In the genomic region with DNA sequence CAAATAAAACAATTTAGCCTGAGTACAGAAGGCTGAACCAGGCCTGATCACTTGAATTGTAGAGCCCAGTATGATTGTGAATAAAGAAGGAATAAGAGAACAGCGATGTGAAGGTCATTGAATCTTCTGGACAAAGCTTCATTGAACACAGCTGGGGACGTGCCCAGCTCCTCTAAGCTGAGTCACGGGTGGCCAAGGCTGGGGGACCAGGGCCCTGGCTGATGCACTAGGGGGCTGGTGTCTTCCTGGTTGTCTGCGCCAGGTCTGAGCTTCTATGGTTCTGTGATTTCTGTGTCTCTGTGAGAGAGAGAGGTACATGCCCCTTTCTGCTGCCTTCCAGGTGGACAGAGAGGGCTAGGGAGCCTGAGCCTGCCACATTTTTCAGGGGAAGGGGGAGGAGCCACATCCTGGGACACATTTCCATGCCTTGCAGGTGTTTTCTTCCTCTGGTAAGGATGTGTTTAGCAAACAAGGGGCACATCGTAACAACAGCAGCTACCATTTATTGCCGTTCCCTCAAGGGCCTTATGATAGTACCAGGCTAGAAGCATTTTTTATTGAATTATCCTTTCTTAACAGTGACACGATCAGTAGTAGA, we compare ENCODE assay signal across 28 cellular contexts.
DNase-seq lines count a peak whose midpoint lies in the region; ATAC-seq and TF ChIP-seq lines count a peak whose summit lies in the region.
"Had no signal": no experiment of that assay in that cellular context is flagged by ENCODE, and none has a peak within 500 bp of the region (broad histone marks: within the 10 kb centered on the region; RNA-seq: fewer than 3 reads in every experiment).

No MANE protein-coding gene starts in this region.

- H4K91ac ChIP-seq in H9 (ENCODE audit: insufficient read length, low read depth, low read length) = no peak overlapping the region

- H4K5ac ChIP-seq in H9 (ENCODE audit: insufficient read length, low read depth, low read length) = no peak overlapping the region

- peaks cover 18 to 20% of the 10 kb centered on the region in 2 experiments for H3K4me1 Mint-ChIP-seq in H9
- no peaks in the 10 kb centered on the region for H3K4me1 Mint-ChIP-seq in chondrocyte (ENCODE audit: low read depth)
- no peaks in the 10 kb centered on the region for H3K4me1 Mint-ChIP-seq in CD8-positive, alpha-beta memory T cell
- H3K4me1 Mint-ChIP-seq: brain; memory B cell; naive B cell; stimulated activated memory B cell treated with anti-CD40 and anti-IgM and Interleukin-4, amounts not matched to agents 10 μg/mL and 1 μg/mL and 100 μg/mL, for 72 hours had no signal

- no peak overlapping the region for H3K14ac ChIP-seq in H9 (ENCODE audit: insufficient read depth, low read length)

- no peak overlapping the region for H3K4me3 Mint-ChIP-seq in H9
- no peak overlapping the region for H3K4me3 Mint-ChIP-seq in chondrocyte (ENCODE audit: unreplicated experiment)
- H3K4me3 Mint-ChIP-seq in CD8-positive, alpha-beta memory T cell = no peak overlapping the region
- H3K4me3 Mint-ChIP-seq: brain; effector memory CD8-positive, alpha-beta T cell; memory B cell; naive B cell; stimulated activated memory B cell treated with anti-CD40 and anti-IgM and Interleukin-4, amounts not matched to agents 10 μg/mL and 1 μg/mL and 100 μg/mL, for 72 hours had no signal

- POLR2A ChIA-PET in CD8-positive, alpha-beta memory T cell (lab: Charles Lee) = no interaction called here

- H3K36me3 Mint-ChIP-seq in H9 (ENCODE audit: insufficient read depth in 1 of 3, low read depth in 3 of 3) (no peaks in the 10 kb centered on the region; a peak in 1 of 7 replicates), chondrocyte (ENCODE audit: low read depth) (no peaks in the 10 kb centered on the region)
- H3K36me3 Mint-ChIP-seq in CD8-positive, alpha-beta memory T cell = no peaks in the 10 kb centered on the region
- H3K36me3 Mint-ChIP-seq: memory B cell; naive B cell; stimulated activated memory B cell treated with anti-CD40 and anti-IgM and Interleukin-4, amounts not matched to agents 10 μg/mL and 1 μg/mL and 100 μg/mL, for 72 hours had no signal

- no peak overlapping the region for H3K18ac ChIP-seq in H9 (ENCODE audit: insufficient read length, low read depth, low read length)

- no peak overlapping the region for H3K27ac ChIP-seq in H9 (ENCODE audit: insufficient read length, low read depth, low read length)
- H3K27ac ChIP-seq in CD8-positive, alpha-beta memory T cell (ENCODE audit: low read depth, low read length) = no peak overlapping the region
- H3K27ac ChIP-seq in left ventricle myocardium inferior (replicated peaks) = no peak overlapping the region
- H3K27ac ChIP-seq: BLaER1 treated with 17β-estradiol and CSF1 and Interleukin-3, amounts not matched to agents 10 nM and 100 nM; colonic mucosa; esophagus squamous epithelium; right atrium auricular region; thoracic aorta; uterus had no signal

- no peaks in the 10 kb centered on the region for H3K9me3 ChIP-seq in H9 (ENCODE audit: control insufficient read depth, low read depth, low read length)
- no peaks in the 10 kb centered on the region for H3K9me3 ChIP-seq in CD8-positive, alpha-beta memory T cell (ENCODE audit: low read length)
- no peaks in the 10 kb centered on the region for H3K9me3 ChIP-seq in left ventricle myocardium inferior (replicated peaks)
- H3K9me3 ChIP-seq: BLaER1 treated with 17β-estradiol and CSF1 and Interleukin-3, amounts not matched to agents 10 nM and 100 nM; colonic mucosa; esophagus squamous epithelium; right atrium auricular region; thoracic aorta; uterus had no signal

- no peak overlapping the region for H2BK12ac ChIP-seq in H9 (ENCODE audit: insufficient read length, low read depth, low read length)

- no peaks in the 10 kb centered on the region for H3K9me3 Mint-ChIP-seq in H9
- H3K9me3 Mint-ChIP-seq in chondrocyte (ENCODE audit: low read depth) = no peaks in the 10 kb centered on the region
- no peaks in the 10 kb centered on the region for H3K9me3 Mint-ChIP-seq in CD8-positive, alpha-beta memory T cell
- H3K9me3 Mint-ChIP-seq: brain; effector memory CD8-positive, alpha-beta T cell; memory B cell; naive B cell; stimulated activated memory B cell treated with anti-CD40 and anti-IgM and Interleukin-4, amounts not matched to agents 10 μg/mL and 1 μg/mL and 100 μg/mL, for 72 hours had no signal

- H3K9ac ChIP-seq in H9 (ENCODE audit: extremely low read depth, insufficient read length, low read length) = no peak overlapping the region
- H3K9ac ChIP-seq: BLaER1 treated with 17β-estradiol and CSF1 and Interleukin-3, amounts not matched to agents 10 nM and 100 nM had no signal

- H3K27me3 Mint-ChIP-seq in H9 (ENCODE audit: low read depth) (no peaks in the 10 kb centered on the region; the same call in 1 of the 2 replicates), chondrocyte (ENCODE audit: low read depth) (no peaks in the 10 kb centered on the region)
- H3K27me3 Mint-ChIP-seq in CD8-positive, alpha-beta memory T cell = peaks cover 12 to 31% of the 10 kb centered on the region in 2 donors
- H3K27me3 Mint-ChIP-seq: brain had no signal

- H3K23ac ChIP-seq in H9 (ENCODE audit: insufficient read length, low read depth, low read length) = no peak overlapping the region

- no peaks in the 10 kb centered on the region for H3K27me3 ChIP-seq in H9 (ENCODE audit: insufficient read depth, low read length)
- H3K27me3 ChIP-seq in CD8-positive, alpha-beta memory T cell (ENCODE audit: insufficient read depth, low read length, poor library complexity, severe bottlenecking) = no peaks in the 10 kb centered on the region
- peaks cover 18% of the 10 kb centered on the region for H3K27me3 ChIP-seq in left ventricle myocardium inferior (ENCODE audit: low read depth)
- H3K27me3 ChIP-seq: BLaER1 treated with 17β-estradiol and CSF1 and Interleukin-3, amounts not matched to agents 10 nM and 100 nM; colonic mucosa; right atrium auricular region; uterus had no signal

- H2AFZ ChIP-seq in H9 (ENCODE audit: low read length) = no peak overlapping the region

- H3K4me3 ChIP-seq in CD8-positive, alpha-beta memory T cell (ENCODE audit: low read length) = no peak overlapping the region
- no peak overlapping the region for H3K4me3 ChIP-seq in left ventricle myocardium inferior
- H3K4me3 ChIP-seq: BLaER1 treated with 17β-estradiol and CSF1 and Interleukin-3, amounts not matched to agents 10 nM and 100 nM; colonic mucosa; esophagus squamous epithelium; right atrium auricular region; thoracic aorta; uterus had no signal

- no peak overlapping the region for H2BK120ac ChIP-seq in H9 (ENCODE audit: low read depth, low read length, poor library complexity, severe bottlenecking)

- DNase-seq in H9 = peak; percentile 45
- no peak for DNase-seq in chondrocyte (ENCODE audit: low spot score)
- DNase-seq in medulla oblongata (ENCODE audit: extremely low spot score) = peak; percentile 79
- DNase-seq in superior temporal gyrus (ENCODE audit: extremely low spot score) = peak; percentile 84
- DNase-seq in CD8-positive, alpha-beta memory T cell = no peak
- no peak for DNase-seq in NK-92 (lab: John Stamatoyannopoulos, UW; ENCODE audit: unreplicated experiment)
- DNase-seq in left ventricle myocardium inferior = no peak
- DNase-seq: activated gamma-delta T cell; activated T-cell treated with anti-CD3 and anti-CD28 coated beads, Interleukin-2, amount 50 U/mL, for 1 hour; colonic mucosa; effector memory CD8-positive, alpha-beta T cell; esophagus squamous epithelium; KG1; left cardiac atrium; naive B cell; NCI-H1436 treated with DMSO at 0.1 percent for 48 hours; NCI-H510A treated with DMSO at 0.1 percent for 48 hours; stimulated activated CD4-positive, alpha-beta T cell treated with anti-CD3 and anti-CD28 coated beads, Interleukin-4, amount 100 ng/mL, for 1 hour; T-helper 1 cell; uterus had no signal

- no peak for ATAC-seq in activated CD4-positive, CD25-positive, alpha-beta regulatory T cell treated with anti-CD3 and anti-CD28 coated beads, Interleukin-2, amount 50 U/mL, for 24 hours
- ATAC-seq: effector memory CD8-positive, alpha-beta T cell; left cardiac atrium; Panc1; stimulated activated memory B cell treated with anti-CD40 and anti-IgM and Interleukin-4, amounts not matched to agents 10 μg/mL and 1 μg/mL and 100 μg/mL, for 72 hours had no signal

- H3T11ph ChIP-seq in H9 (ENCODE audit: low read length) = no peak overlapping the region

- H3K4ac ChIP-seq in H9 (ENCODE audit: low read depth, low read length) = no peak overlapping the region

- no peaks in the 10 kb centered on the region for H3K79me1 ChIP-seq in H9 (ENCODE audit: insufficient read depth, low read depth, low read length, poor library complexity, severe bottlenecking)

- no CpG with 5 or more reads among the region's 7 CpGs for WGBS in H9 (ENCODE audit: extremely low coverage, insufficient read length, low lambda C conversion rate)

- no peak overlapping the region for H2AK5ac ChIP-seq in H9 (ENCODE audit: insufficient read length, low read length)

- H3K36me3 ChIP-seq in CD8-positive, alpha-beta memory T cell (ENCODE audit: insufficient read depth, low read length) = no peaks in the 10 kb centered on the region
- no peaks in the 10 kb centered on the region for H3K36me3 ChIP-seq in left ventricle myocardium inferior
- H3K36me3 ChIP-seq: BLaER1 treated with 17β-estradiol and CSF1 and Interleukin-3, amounts not matched to agents 10 nM and 100 nM; colonic mucosa; esophagus squamous epithelium; right atrium auricular region; thoracic aorta; uterus had no signal

- no peak overlapping the region for H4K8ac ChIP-seq in H9 (replicated peaks; ENCODE audit: insufficient read length, low read depth, low read length)

- H2BK20ac ChIP-seq in H9 (ENCODE audit: low read depth, low read length, poor library complexity, severe bottlenecking) = no peak overlapping the region

- CTCF ChIA-PET in CD8-positive, alpha-beta memory T cell (lab: Charles Lee) = no interaction called here

- H3K27ac Mint-ChIP-seq in H9 (no peak overlapping the region; a peak in 1 of 7 replicates), chondrocyte (ENCODE audit: unreplicated experiment) (peak overlapping the region; percentile 33)
- no peak overlapping the region for H3K27ac Mint-ChIP-seq in CD8-positive, alpha-beta memory T cell
- H3K27ac Mint-ChIP-seq: effector memory CD8-positive, alpha-beta T cell; memory B cell; stimulated activated memory B cell treated with anti-CD40 and anti-IgM and Interleukin-4, amounts not matched to agents 10 μg/mL and 1 μg/mL and 100 μg/mL, for 72 hours had no signal

- H2BK15ac ChIP-seq in H9 (ENCODE audit: low read depth, low read length) = no peak overlapping the region

- no peak for TF ChIP-seq CTCF in H9 (conservative IDR thresholded peaks at IDR 0.05)
- TF ChIP-seq CTCF in chondrocyte (IDR thresholded peaks at IDR 0.05) = no peak
- TF ChIP-seq CTCF in left ventricle myocardium inferior (IDR thresholded peaks at IDR 0.05; ENCODE audit: borderline replicate concordance) = no peak

- H3K23me2 ChIP-seq in H9 (ENCODE audit: insufficient read length, low read depth, low read length, poor library complexity, severe bottlenecking) = no peaks in the 10 kb centered on the region

- H3K4me1 ChIP-seq in H9 (ENCODE audit: insufficient read depth, low read length) (no peaks in the 10 kb centered on the region), left ventricle myocardium inferior (no peaks in the 10 kb centered on the region)
- H3K4me1 ChIP-seq in CD8-positive, alpha-beta memory T cell (ENCODE audit: insufficient read depth, low read length) = no peaks in the 10 kb centered on the region
- H3K4me1 ChIP-seq: BLaER1 treated with 17β-estradiol and CSF1 and Interleukin-3, amounts not matched to agents 10 nM and 100 nM; colonic mucosa; esophagus squamous epithelium; right atrium auricular region; uterus had no signal

- intact Hi-C loops in left ventricle myocardium inferior (cut with micrococcal nuclease) = no loop called here

- no peaks in the 10 kb centered on the region for H4K20me1 ChIP-seq in H9 (ENCODE audit: control insufficient read depth, insufficient read depth, insufficient read length)
- H4K20me1 ChIP-seq: BLaER1 treated with 17β-estradiol and CSF1 and Interleukin-3, amounts not matched to agents 10 nM and 100 nM had no signal

- no peak overlapping the region for H3K56ac ChIP-seq in H9 (ENCODE audit: insufficient read length, low read depth, low read length)

- H3K79me2 ChIP-seq in H9 (ENCODE audit: insufficient read depth, low read length) = no peaks in the 10 kb centered on the region

- no peak overlapping the region for H3K4me2 ChIP-seq in H9 (ENCODE audit: insufficient read depth, insufficient read length, low read length)
- H3K4me2 ChIP-seq: BLaER1 treated with 17β-estradiol and CSF1 and Interleukin-3, amounts not matched to agents 10 nM and 100 nM had no signal

- H2BK5ac ChIP-seq in H9 (ENCODE audit: insufficient read length, low read length) = no peak overlapping the region

Comparison
In these comparisons a context has a peak if more than half of its experiments do, and no peak if none do; other contexts are left out.
1. DNase-seq: peak in H9 (single experiment), medulla oblongata (single experiment) and superior temporal gyrus (single experiment); none in chondrocyte (single experiment), CD8-positive, alpha-beta memory T cell (0 of 5), NK-92 (single experiment) and left ventricle myocardium inferior (single experiment).